ENCODE assay signal across 8 cellular contexts in the genomic region with DNA sequence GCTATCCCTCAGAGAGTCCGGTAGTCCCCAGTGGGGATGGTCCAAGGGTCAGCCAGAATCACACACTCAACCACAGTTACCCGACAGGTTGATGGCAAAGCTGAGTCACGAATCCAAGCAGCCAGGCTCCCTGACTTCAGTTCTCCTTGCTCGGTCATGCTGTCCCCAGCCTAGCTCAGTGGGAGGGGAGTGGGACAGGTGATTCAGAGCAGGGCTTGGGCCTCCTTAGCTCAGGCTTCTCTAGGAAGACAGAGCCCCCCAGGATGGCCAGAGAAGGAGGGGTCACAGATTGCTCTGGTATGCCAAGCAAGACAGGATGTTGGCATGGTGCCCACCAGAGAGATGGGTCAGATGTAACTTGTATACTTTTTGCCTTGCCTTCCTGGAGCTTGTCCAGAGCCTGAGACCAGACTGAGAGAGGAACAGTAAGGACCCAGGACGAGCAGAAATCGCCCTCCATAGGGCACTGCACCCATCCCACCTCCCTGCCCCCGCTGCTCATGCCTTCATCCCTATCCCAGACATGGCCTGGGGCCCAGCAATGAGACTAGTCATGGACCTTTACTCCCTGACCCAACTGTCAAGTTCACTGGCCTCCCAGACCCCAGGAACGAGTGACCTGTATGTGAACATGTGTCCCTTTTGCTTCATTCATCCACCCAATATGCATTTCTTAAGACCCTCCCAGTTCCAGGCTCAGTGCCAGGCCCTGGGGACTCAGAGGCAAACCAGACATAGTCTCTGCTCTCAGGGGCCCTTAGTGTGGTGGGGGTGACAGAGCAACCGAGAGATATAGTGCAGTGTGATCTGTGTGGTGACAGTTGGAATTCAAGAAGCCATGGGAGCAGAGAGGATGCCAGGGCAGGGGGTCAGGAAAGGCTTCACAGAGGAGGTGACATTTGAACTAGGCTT.
DNase-seq lines count a peak whose midpoint lies in the region; ATAC-seq and TF ChIP-seq lines count a peak whose summit lies in the region.

No MANE protein-coding gene starts in this region.

- no peak overlapping the region for H3K4me3 ChIP-seq in prostate gland

- peak overlapping the region; percentile 67 to 69 for H3K27ac ChIP-seq in prostate gland

- ATAC-seq in SK-N-SH treated with all-trans-retinoic acid at 6 μM for 48 hours (peak; percentile 71), GM21367 (IDR thresholded peaks at IDR 0.05; ENCODE audit: unreplicated experiment) (no peak), GM21723 (IDR thresholded peaks at IDR 0.05; ENCODE audit: unreplicated experiment) (no peak)

- H3K36me3 ChIP-seq in prostate gland: no peaks in the 10 kb centered on the region

- no peaks in the 10 kb centered on the region for H3K9me3 ChIP-seq in prostate gland

- whole genome bisulfite sequencing in prostate gland: 32% methylated on average over 7 of the region's 9 CpGs

- intact Hi-C loops in prostate gland (cut with DNase I): loop anchor here (2.0 kb wide), 1 partner anchor 67 kb away; the partner anchor contains the start of gene EFNB1

- no peaks in the 10 kb centered on the region for H3K27me3 ChIP-seq in prostate gland (replicated peaks; ENCODE audit: insufficient read depth)

- TF ChIP-seq CTCF in prostate gland (IDR thresholded peaks at IDR 0.05): no peak

- no peak for TF ChIP-seq POLR2A in prostate gland (IDR thresholded peaks at IDR 0.05)

- no peaks in the 10 kb centered on the region for H3K4me1 ChIP-seq in prostate gland (replicated peaks)

- DNase-seq in DMS79 treated with DMSO at 0.1 percent for 48 hours (lab: John Stamatoyannopoulos, UW): peak; percentile 32
- DNase-seq in globus pallidus (ENCODE audit: low spot score): peak; percentile 15
- peak; percentile 35 for DNase-seq in prostate gland (ENCODE audit: low spot score)
- DNase-seq in NCI-H526 treated with DMSO at 0.1 percent for 48 hours (lab: John Stamatoyannopoulos, UW): no peak
- DNase-seq in activated gamma-delta T cell treated with Interleukin-2 at 50 U/mL for 16 hours: no peak

TF ChIP-seq in SK-N-SH treated with all-trans-retinoic acid at 6 μM for 48 hours, 23 proteins besides CTCF, POLR2A, EP300 and RAD21:
- TF ChIP-seq PATZ1 (CRISPR knock-in tag; IDR thresholded peaks at IDR 0.05; ENCODE audit: borderline replicate concordance) (peak; percentile 30; the same call in 1 of the 2 replicates), TOX (CRISPR knock-in tag; IDR thresholded peaks at IDR 0.05; ENCODE audit: borderline replicate concordance) (no peak)
TF ChIP-seq in SK-N-SH treated with all-trans-retinoic acid at 6 μM for 48 hours: peak in this region for 1.

Comparison
In these comparisons a context has a peak if more than half of its experiments do, and no peak if none do; other contexts are left out.
1. DNase-seq: peak in DMS79 treated with DMSO at 0.1 percent for 48 hours (single experiment), globus pallidus (single experiment) and prostate gland (single experiment); none in NCI-H526 treated with DMSO at 0.1 percent for 48 hours (single experiment) and activated gamma-delta T cell treated with Interleukin-2 at 50 U/mL for 16 hours (single experiment).